ENCODE assay signal across 8 cellular contexts in genomic region chr3:112561693-112562529, GRCh38. TPM values are rescaled to one million over a fixed set of nuclear protein-coding genes. Genes with fewer than 3 reads are reported as not detected.
DNase-seq lines count a peak whose midpoint lies in the region; ATAC-seq and TF ChIP-seq lines count a peak whose summit lies in the region.

Gene ATG3, minus strand, starts transcription at chr3:112561962. Its CDS starts 434 bp downstream, at chr3:112561528.
Gene SLC35A5, plus strand, starts transcription at chr3:112562045. Its CDS starts 1,359 bp downstream, at chr3:112563404.

- H3K9me3 Mint-ChIP-seq in progenitor cell of endocrine pancreas (ENCODE audit: low read depth) = no peaks in the 10 kb centered on the region

- intact Hi-C loops in left ventricle myocardium inferior (cut with micrococcal nuclease) = no loop called here

- H3K9me3 ChIP-seq in T-helper 17 cell (ENCODE audit: control insufficient read depth, low read length, poor library complexity, severe bottlenecking) = no peaks in the 10 kb centered on the region
- no peaks in the 10 kb centered on the region for H3K9me3 ChIP-seq in left ventricle myocardium inferior (replicated peaks)

- H3K36me3 Mint-ChIP-seq in T-helper 17 cell (ENCODE audit: low read depth) (peaks cover 8% of the 10 kb centered on the region), progenitor cell of endocrine pancreas (ENCODE audit: insufficient read depth) (peaks cover 7% of the 10 kb centered on the region)

- peaks cover 49% of the 10 kb centered on the region for H3K4me1 ChIP-seq in left ventricle myocardium inferior

- H3K27me3 Mint-ChIP-seq in T-helper 17 cell (no peaks in the 10 kb centered on the region), progenitor cell of endocrine pancreas (no peaks in the 10 kb centered on the region)

- DNase-seq in NCI-H1694 treated with DMSO at 0.1 percent for 48 hours (lab: John Stamatoyannopoulos, UW) (peak; percentile 99), T-helper 17 cell (peak; percentile 95 to 100 (median 98)), amygdala (lab: John Stamatoyannopoulos, UW) (peak; percentile 91 to 100 (median 97)), left ventricle myocardium inferior (peak; percentile 99), progenitor cell of endocrine pancreas (ENCODE audit: low spot score, unreplicated experiment) (peak; percentile 95), ureter (ENCODE audit: low spot score) (peak; percentile 99)

- TF ChIP-seq POLR2A in GM15510 (IDR thresholded peaks at IDR 0.05; ENCODE audit: borderline replicate concordance, extremely low read depth, insufficient read length) = peak; percentile 67

- peak within 1 kb of the TSS; percentile 99 for H3K27ac ChIP-seq in left ventricle myocardium inferior (replicated peaks)

- no peak for TF ChIP-seq CTCF in left ventricle myocardium inferior (IDR thresholded peaks at IDR 0.05; ENCODE audit: borderline replicate concordance)
- peak; percentile 9 for TF ChIP-seq CTCF in progenitor cell of endocrine pancreas (IDR thresholded peaks at IDR 0.05; ENCODE audit: unreplicated experiment)

- H3K4me3 Mint-ChIP-seq in T-helper 17 cell = peak within 1 kb of the TSS; percentile 94
- H3K4me3 Mint-ChIP-seq in progenitor cell of endocrine pancreas (ENCODE audit: low read depth) = peak within 1 kb of the TSS; percentile 92

- H3K27ac Mint-ChIP-seq in T-helper 17 cell = peak within 1 kb of the TSS; percentile 98
- H3K27ac Mint-ChIP-seq in progenitor cell of endocrine pancreas = peak within 1 kb of the TSS; percentile 99

- H3K4me1 Mint-ChIP-seq in T-helper 17 cell (peaks cover 30% of the 10 kb centered on the region), progenitor cell of endocrine pancreas (ENCODE audit: low read depth) (peaks cover 21% of the 10 kb centered on the region)

- peak within 1 kb of the TSS; percentile 91 for H3K4me3 ChIP-seq in left ventricle myocardium inferior

- ATAC-seq in HG02885 (IDR thresholded peaks at IDR 0.05; ENCODE audit: poor library complexity, unreplicated experiment) (peak; percentile 82), T-helper 17 cell (peak; percentile 82)

- no peaks in the 10 kb centered on the region for H3K27me3 ChIP-seq in left ventricle myocardium inferior (ENCODE audit: low read depth)

- peaks cover 15% of the 10 kb centered on the region for H3K36me3 ChIP-seq in left ventricle myocardium inferior

RNA-seq across cellular contexts. Expression of gene ATG3, which starts in this region (rescaled TPM):
- 10 to 100 TPM; 45.9 to 46.2 TPM for total RNA-seq in T-helper 17 cell
- 42.7 TPM for total RNA-seq in left ventricle myocardium inferior
- 26.9 and 30.8 TPM in 2 replicates for total RNA-seq in progenitor cell of endocrine pancreas
- 49.5 TPM for total RNA-seq in ureter

RNA-seq across cellular contexts. Expression of gene SLC35A5, which starts in this region (rescaled TPM):
- total RNA-seq in T-helper 17 cell (1 to 10 TPM; 7.6 to 8.6 TPM), left ventricle myocardium inferior (16.5 TPM), progenitor cell of endocrine pancreas (33.8 and 36.8 TPM in 2 replicates), ureter (36.4 TPM)

Comparison
In these comparisons a context has a peak if more than half of its experiments do, and no peak if none do; other contexts are left out.
1. Peak in every context shown above with its lines: DNase-seq, ATAC-seq, H3K4me3 ChIP-seq and H3K27ac ChIP-seq.